Comparison of ENCODE assay signal across 29 cellular contexts in genomic region chr6:163906006-163906710, GRCh38.
"Had no signal": no experiment of that assay in that cellular context is flagged by ENCODE, and none has a peak within 500 bp of the region (broad histone marks: within the 10 kb centered on the region; RNA-seq: fewer than 3 reads in every experiment).

No MANE protein-coding gene starts in this region.

- DNase-seq: naive thymus-derived CD4-positive, alpha-beta T cell; natural killer cell; nucleus accumbens; posterior cingulate gyrus; psoas muscle; right cardiac atrium; spleen; stimulated activated CD4-positive, alpha-beta T cell treated with anti-CD3 and anti-CD28 coated beads, Interleukin-12 subunit alpha, Interleukin-12 subunit beta, amount 100 ng/mL, for 4 hours; stimulated activated CD4-positive, alpha-beta T cell treated with anti-CD3 and anti-CD28 coated beads, Interleukin-1b, Interleukin-23, amount 100 ng/mL, for 48 hours; stimulated activated CD4-positive, alpha-beta T cell treated with anti-CD3 and anti-CD28 coated beads, Interleukin-4, amount 100 ng/mL, for 1 hour; stimulated activated CD4-positive, alpha-beta T cell treated with anti-CD3 and anti-CD28 coated beads, Interleukin-4, amount 100 ng/mL, for 4 hours; stimulated activated CD8-positive, alpha-beta memory T cell treated with anti-CD3 and anti-CD28 coated beads, Interleukin-4, amount 100 ng/mL, for 48 hours; stimulated activated naive CD4-positive, alpha-beta T cell; stimulated activated naive CD8-positive, alpha-beta T cell treated with anti-CD3 and anti-CD28 coated beads, Interleukin-15, amount 100 ng/mL, for 72 hours; stimulated activated naive CD8-positive, alpha-beta T cell treated with anti-CD3 and anti-CD28 coated beads, Interleukin-15, Interleukin-2, amounts not matched to agents 100 U/mL and 50 U/mL, for 24 hours; substantia nigra; testis; tibial artery; transverse colon; upper lobe of right lung; uterus had no signal

- H3K27me3 ChIP-seq: neural progenitor cell, neutrophil, suprapubic skin, testis, tibial artery, transverse colon, upper lobe of right lung, uterus had no signal

- H3K4me3 ChIP-seq: neural progenitor cell, psoas muscle, skin epidermis, smooth muscle cell, spleen, suprapubic skin, testis, tibial artery, transverse colon, upper lobe of right lung, uterus had no signal

- H3K79me2 ChIP-seq: parathyroid adenoma had no signal

- H3K4me2 ChIP-seq: neural progenitor cell, smooth muscle cell had no signal

- H3K9me3 ChIP-seq: neutrophil, psoas muscle, spleen, suprapubic skin, testis, tibial artery, transverse colon, upper lobe of right lung, uterus had no signal

- H3K4me1 ChIP-seq: neural progenitor cell, parathyroid adenoma, psoas muscle, spleen, suprapubic skin, testis, tibial artery, transverse colon, upper lobe of right lung, uterus had no signal

- H3K9ac ChIP-seq: neural progenitor cell, parathyroid adenoma had no signal

- H3K36me3 ChIP-seq: neural progenitor cell, neutrophil, spleen, suprapubic skin, tibial artery, transverse colon, upper lobe of right lung, uterus had no signal

- H2AFZ ChIP-seq: neural progenitor cell, parathyroid adenoma had no signal

- ATAC-seq: naive thymus-derived CD4-positive, alpha-beta T cell; natural killer cell; psoas muscle; right cardiac atrium; sciatic nerve; stimulated activated memory B cell treated with anti-CD40 and anti-IgM and Interleukin-4, amounts not matched to agents 10 μg/mL and 1 μg/mL and 100 μg/mL, for 72 hours; stimulated activated naive CD8-positive, alpha-beta T cell treated with anti-CD3 and anti-CD28 coated beads, Interleukin-15, amount 100 ng/mL, for 72 hours; stimulated activated naive CD8-positive, alpha-beta T cell treated with anti-CD3 and anti-CD28 coated beads, Interleukin-15, Interleukin-2, amounts not matched to agents 100 U/mL and 50 U/mL, for 24 hours; upper lobe of right lung had no signal

- H3K27ac ChIP-seq: neural progenitor cell, neutrophil, parathyroid adenoma, psoas muscle, skin epidermis, spleen, suprapubic skin, testis, tibial artery, transverse colon, upper lobe of right lung, uterus had no signal
